In the genomic region with DNA sequence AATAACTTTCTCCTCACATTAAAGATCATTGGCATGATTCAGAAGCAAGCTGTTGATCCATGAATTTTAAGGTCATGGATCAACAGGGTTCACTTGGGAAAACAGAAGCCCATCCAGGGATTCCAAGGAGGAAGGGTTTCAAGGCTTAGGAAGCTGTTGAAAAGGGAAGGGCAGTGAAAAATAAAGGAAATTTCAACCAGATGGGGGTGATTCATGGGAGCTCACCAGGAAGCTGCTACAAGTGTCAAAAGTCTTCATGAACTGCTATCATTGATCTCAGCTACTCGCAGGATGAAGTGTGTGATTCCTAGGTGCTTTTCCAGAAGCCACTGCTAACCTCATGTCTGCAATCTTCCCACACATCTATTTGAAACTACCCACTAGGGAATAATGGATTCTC, we compare ENCODE assay signal across 20 cellular contexts. TPM values are rescaled to one million over a fixed set of nuclear protein-coding genes. Genes with fewer than 3 reads are reported as not detected.
DNase-seq lines count a peak whose midpoint lies in the region; ATAC-seq, FAIRE-seq and TF ChIP-seq lines count a peak whose summit lies in the region.
"Had no signal": no experiment of that assay in that cellular context is flagged by ENCODE, and none has a peak within 500 bp of the region (broad histone marks: within the 10 kb centered on the region; RNA-seq: fewer than 3 reads in every experiment).

No MANE protein-coding gene starts in this region.

- H2AFZ ChIP-seq in GM23248 = no peak overlapping the region

- H3K4me3 ChIP-seq in GM23248 = no peak overlapping the region
- H3K4me3 ChIP-seq in bronchial epithelial cell (ENCODE audit: low read depth, low read length) = no peak overlapping the region
- H3K4me3 ChIP-seq: HAP-1 had no signal

- H3K36me3 ChIP-seq in GM23248 (ENCODE audit: low read depth) (no peaks in the 10 kb centered on the region), bronchial epithelial cell (ENCODE audit: control insufficient read depth, insufficient read depth, low read length) (no peaks in the 10 kb centered on the region)
- H3K36me3 ChIP-seq: BE2C, HAP-1 had no signal

- DNase-seq in GM23248 = peak; percentile 38
- DNase-seq in bronchial epithelial cell (ENCODE audit: low read depth) = no peak
- DNase-seq in kidney tubule cell (ENCODE audit: low spot score) = peak; percentile 63
- no peak for DNase-seq in dedifferentiated amniotic fluid mesenchymal stem cell (ENCODE audit: extremely low spot score)
- DNase-seq in NCI-H146 treated with DMSO at 0.1 percent for 48 hours (lab: John Stamatoyannopoulos, UW; ENCODE audit: unreplicated experiment) = no peak
- DNase-seq in NCI-H2107 treated with DMSO at 0.1 percent for 48 hours (lab: John Stamatoyannopoulos, UW; ENCODE audit: unreplicated experiment) = no peak
- DNase-seq: BE2C; CD8-positive, alpha-beta T cell; COR-L47; DMS153; DMS79 treated with DMSO at 0.1 percent for 48 hours; EL; GDM1; HFFc6 had no signal

- H3K27me3 ChIP-seq in GM23248 (replicated peaks; ENCODE audit: insufficient read depth) (no peaks in the 10 kb centered on the region), bronchial epithelial cell (ENCODE audit: control insufficient read depth, insufficient read depth, low read length) (no peaks in the 10 kb centered on the region)
- H3K27me3 ChIP-seq: BE2C had no signal

- peak overlapping the region; percentile 19 for H3K4me2 ChIP-seq in GM23248 (ENCODE audit: unreplicated experiment)

- FAIRE-seq in bronchial epithelial cell (lab: Jason Lieb, UNC) = peak; percentile 73
- FAIRE-seq: A204.1, D721Med, H1 had no signal

- H3K9me3 ChIP-seq in GM23248 (ENCODE audit: low read depth) = no peaks in the 10 kb centered on the region
- H3K9me3 ChIP-seq: BE2C, HAP-1 had no signal

- TF ChIP-seq CTCF in bronchial epithelial cell (IDR thresholded peaks at IDR 0.05; ENCODE audit: insufficient read depth, low read length, severe bottlenecking) = no peak

- 7 to 12% methylated on average over 1 of the region's 1 CpG for WGBS in GM23248 (ENCODE audit: low coverage in 1 of 2, low lambda C conversion rate in 2 of 2, missing lambda C conversion rate in 2 of 2), 2 experiments

- H3K4me1 ChIP-seq in GM23248 (ENCODE audit: insufficient read depth) = peaks cover 22% of the 10 kb centered on the region
- H3K4me1 ChIP-seq: BE2C, HAP-1 had no signal

- no peak overlapping the region for H3K27ac ChIP-seq in GM23248
- H3K27ac ChIP-seq: HL-60 had no signal

- H3K9ac ChIP-seq in GM23248 = no peak overlapping the region

- no peaks in the 10 kb centered on the region for H3K79me2 ChIP-seq in GM23248 (ENCODE audit: insufficient read depth)

- peaks cover 24% of the 10 kb centered on the region for H3F3A ChIP-seq in GM23248 (ENCODE audit: insufficient read depth)

- no peaks in the 10 kb centered on the region for H4K20me1 ChIP-seq in GM23248 (ENCODE audit: insufficient read depth)

- in situ Hi-C loops in GM23248 (cut with MboI) = no loop called here

- no peak for ATAC-seq in GM21619 (IDR thresholded peaks at IDR 0.05; ENCODE audit: unreplicated experiment)
- ATAC-seq: CD8-positive, alpha-beta T cell had no signal

- no peaks in the 10 kb centered on the region for H3K9me2 ChIP-seq in GM23248 (ENCODE audit: insufficient read depth)

RNA-seq across cellular contexts. Expression of a gene that starts 26.3 kb away (rescaled TPM):
- total RNA-seq in GM23248 (2014; rRNA removed; shearing (Covaris generic)) = 0.63 and 1.3 TPM in 2 replicates
- 2.6 and 3.4 TPM in 2 replicates for polyA plus RNA-seq in GM23248 (2016; fragmentation: Nextera tagmentation; extraction: Ambion mirVana)
- total RNA-seq in bronchial epithelial cell = 11.3 and 17.6 TPM in 2 replicates

Comparison
In these comparisons a context has a peak if more than half of its experiments do, and no peak if none do; other contexts are left out.
1. DNase-seq: peak in GM23248 (single experiment) and kidney tubule cell (single experiment); none in bronchial epithelial cell (single experiment), dedifferentiated amniotic fluid mesenchymal stem cell (single experiment), NCI-H146 treated with DMSO at 0.1 percent for 48 hours (single experiment) and NCI-H2107 treated with DMSO at 0.1 percent for 48 hours (single experiment).